ENCODE assay signal across 15 cellular contexts in genomic region chr20:37956099-37956498, GRCh38. TPM values are rescaled to one million over a fixed set of nuclear protein-coding genes. Genes with fewer than 3 reads are reported as not detected.
A peak's percentile ranks its signal among the peaks of the same experiment; 100 is the strongest.
DNase-seq lines count a peak whose midpoint lies in the region; ATAC-seq and TF ChIP-seq lines count a peak whose summit lies in the region.
"Had no signal": no experiment of that assay in that cellular context is flagged by ENCODE, and none has a peak within 500 bp of the region (broad histone marks: within the 10 kb centered on the region; RNA-seq: fewer than 3 reads in every experiment).

No MANE protein-coding gene starts in this region.

- no peak for TF ChIP-seq CTCF in 22Rv1 (IDR thresholded peaks at IDR 0.05)

- no peak overlapping the region for H3K9ac ChIP-seq in adipocyte (ENCODE audit: low read length)

- CTCF ChIA-PET in activated CD4-positive, alpha-beta T cell treated with anti-CD3 and anti-CD28 coated beads, Interleukin-2, amount 10 ng/mL, durations not matched to agents 7 days and 5 days (lab: Charles Lee): no interaction called here

- H3K9me3 Mint-ChIP-seq in activated CD4-positive, alpha-beta T cell treated with anti-CD3 and anti-CD28 coated beads, Interleukin-2, amount 10 ng/mL, durations not matched to agents 7 days and 5 days: no peaks in the 10 kb centered on the region
- H3K9me3 Mint-ChIP-seq: activated CD8-positive, alpha-beta T cell treated with anti-CD3 and anti-CD28 coated beads for 36 hours had no signal

- H3K4me1 Mint-ChIP-seq in activated CD4-positive, alpha-beta T cell treated with anti-CD3 and anti-CD28 coated beads, Interleukin-2, amount 10 ng/mL, durations not matched to agents 7 days and 5 days: no peaks in the 10 kb centered on the region

- no peak overlapping the region for H3K27ac Mint-ChIP-seq in activated CD4-positive, alpha-beta T cell treated with anti-CD3 and anti-CD28 coated beads, Interleukin-2, amount 10 ng/mL, durations not matched to agents 7 days and 5 days
- H3K27ac Mint-ChIP-seq: activated CD8-positive, alpha-beta T cell treated with anti-CD3 and anti-CD28 coated beads for 36 hours had no signal

- H3K36me3 ChIP-seq in adipocyte (ENCODE audit: control insufficient read depth, insufficient read depth, low read length, severe bottlenecking): no peaks in the 10 kb centered on the region

- POLR2A ChIA-PET in activated CD4-positive, alpha-beta T cell treated with anti-CD3 and anti-CD28 coated beads, Interleukin-2, amount 10 ng/mL, durations not matched to agents 7 days and 5 days (lab: Charles Lee): no interaction called here

- no peaks in the 10 kb centered on the region for H3K36me3 Mint-ChIP-seq in activated CD4-positive, alpha-beta T cell treated with anti-CD3 and anti-CD28 coated beads, Interleukin-2, amount 10 ng/mL, durations not matched to agents 7 days and 5 days (ENCODE audit: low read depth)

- H3K4me3 ChIP-seq in adipocyte (ENCODE audit: low read length): no peak overlapping the region
- H3K4me3 ChIP-seq: SK-N-MC had no signal

- no peak overlapping the region for H3K4me3 Mint-ChIP-seq in activated CD4-positive, alpha-beta T cell treated with anti-CD3 and anti-CD28 coated beads, Interleukin-2, amount 10 ng/mL, durations not matched to agents 7 days and 5 days
- H3K4me3 Mint-ChIP-seq: activated CD8-positive, alpha-beta T cell treated with anti-CD3 and anti-CD28 coated beads for 36 hours had no signal

- H3K9me3 ChIP-seq in adipocyte (ENCODE audit: control insufficient read depth, low read length): peaks cover 33% of the 10 kb centered on the region

- H3K27ac ChIP-seq in 22Rv1: peak overlapping the region; percentile 25
- H3K27ac ChIP-seq: SK-N-MC had no signal

- peaks cover 27% of the 10 kb centered on the region for H3K27me3 ChIP-seq in adipocyte (replicated peaks; ENCODE audit: control insufficient read depth, insufficient read depth, low read length)

- H3K27me3 Mint-ChIP-seq in activated CD4-positive, alpha-beta T cell treated with anti-CD3 and anti-CD28 coated beads, Interleukin-2, amount 10 ng/mL, durations not matched to agents 7 days and 5 days: peaks cover 13% of the 10 kb centered on the region

- ATAC-seq in GM19467 (IDR thresholded peaks at IDR 0.05; ENCODE audit: unreplicated experiment): no peak
- ATAC-seq: activated CD8-positive, alpha-beta T cell treated with anti-CD3 and anti-CD28 coated beads for 36 hours; right cardiac atrium had no signal

- DNase-seq in EH (ENCODE audit: low read depth) (peak; percentile 19), NCI-H2171 treated with DMSO at 0.1 percent for 48 hours (lab: John Stamatoyannopoulos, UW) (peak; percentile 88), adipocyte (ENCODE audit: low read depth) (peak; percentile 43), NCI-H1930 (lab: John Stamatoyannopoulos, UW) (no peak)
- DNase-seq in activated CD4-positive, alpha-beta T cell treated with anti-CD3 and anti-CD28 coated beads, Interleukin-2, amount 10 ng/mL, durations not matched to agents 7 days and 5 days: no peak
- no peak for DNase-seq in activated T-cell treated with anti-CD3 and anti-CD28 coated beads, Interleukin-2, amount 50 U/mL, for 1 hour
- DNase-seq: activated CD8-positive, alpha-beta T cell treated with anti-CD3 and anti-CD28 coated beads for 36 hours; amniotic stem cell; KG1; midbrain; right cardiac atrium; substantia nigra had no signal

- no peaks in the 10 kb centered on the region for H3K4me1 ChIP-seq in adipocyte (ENCODE audit: control insufficient read depth, insufficient read depth, low read length)

RNA-seq across cellular contexts. Expression of gene VSTM2L, which starts 53.2 kb away (rescaled TPM):
- not detected for total RNA-seq in activated CD4-positive, alpha-beta T cell treated with anti-CD3 and anti-CD28 coated beads, Interleukin-2, amount 10 ng/mL, durations not matched to agents 7 days and 5 days
- total RNA-seq: activated CD8-positive, alpha-beta T cell treated with anti-CD3 and anti-CD28 coated beads for 36 hours had no signal

Comparison
In these comparisons a context has a peak if more than half of its experiments do, and no peak if none do; other contexts are left out.
1. DNase-seq: peak in EH (single experiment), NCI-H2171 treated with DMSO at 0.1 percent for 48 hours (single experiment) and adipocyte (single experiment); none in activated CD4-positive, alpha-beta T cell treated with anti-CD3 and anti-CD28 coated beads, Interleukin-2, amount 10 ng/mL, durations not matched to agents 7 days and 5 days (single experiment), activated T-cell treated with anti-CD3 and anti-CD28 coated beads, Interleukin-2, amount 50 U/mL, for 1 hour (single experiment) and NCI-H1930 (0 of 2).